ENCODE assay signal across 11 cellular contexts in the genomic region with DNA sequence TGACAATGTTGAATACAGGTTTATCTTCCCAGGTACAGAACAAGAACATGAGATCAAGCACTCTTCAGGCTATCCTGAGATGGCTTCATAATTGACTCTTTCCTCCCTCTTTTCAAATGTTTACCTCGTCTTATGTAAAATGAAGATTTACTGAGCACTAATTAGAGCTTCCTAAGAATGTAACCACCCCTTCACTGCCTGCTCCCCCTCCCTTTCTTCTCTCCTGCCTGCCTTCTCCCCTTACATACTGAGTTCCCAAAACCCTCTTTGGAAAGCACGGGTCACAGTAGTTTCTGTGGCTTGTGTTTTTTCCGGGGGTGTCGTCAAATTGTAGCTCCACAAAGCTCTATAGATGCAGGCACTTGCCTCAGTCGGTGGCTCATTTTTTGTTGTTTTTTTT. TPM values are rescaled to one million over a fixed set of nuclear protein-coding genes. Genes with fewer than 3 reads are reported as not detected.
A peak's percentile ranks its signal among the peaks of the same experiment; 100 is the strongest.
DNase-seq lines count a peak whose midpoint lies in the region; ATAC-seq, FAIRE-seq and TF ChIP-seq lines count a peak whose summit lies in the region.
"Not testable (repeated sequence)": the region's sequence is repeated elsewhere in the genome, so short reads cannot be mapped to it uniquely, and the experiment has no call there.
"Had no signal": no experiment of that assay in that cellular context is flagged by ENCODE, and none has a peak within 500 bp of the region (broad histone marks: within the 10 kb centered on the region; RNA-seq: fewer than 3 reads in every experiment).

No MANE protein-coding gene starts in this region.

- not testable (repeated sequence) for H3K27me3 ChIP-seq in bronchial epithelial cell (ENCODE audit: control insufficient read depth, insufficient read depth, low read length); neural progenitor cell

- not testable (repeated sequence) for H3F3A ChIP-seq in neural progenitor cell (ENCODE audit: low read depth)

- WGBS in A549 (ENCODE audit: missing lambda C conversion rate) = 58% methylated on average over 5 of the region's 5 CpGs

- not testable (repeated sequence) for H3K4me2 ChIP-seq in A549
- peak overlapping the region; percentile 8 for H3K4me2 ChIP-seq in neural progenitor cell

- not testable (repeated sequence) for H3K27me3 Mint-ChIP-seq in WTC11 (ENCODE audit: low read depth)
- H3K27me3 Mint-ChIP-seq in neural progenitor cell (ENCODE audit: insufficient read depth, low read depth) = peaks cover 12% of the 10 kb centered on the region

- H3K4me3 Mint-ChIP-seq in WTC11 = peak overlapping the region; percentile 5
- not testable (repeated sequence) for H3K4me3 Mint-ChIP-seq in neural progenitor cell

- not testable (repeated sequence) for TF ChIP-seq RAD21 in A549 (conservative IDR thresholded peaks at IDR 0.05 in 1 of 2, IDR thresholded peaks at IDR 0.05 in 1 of 2)

- H3K27ac Mint-ChIP-seq in WTC11 = not testable (repeated sequence)
- peak overlapping the region; percentile 93 for H3K27ac Mint-ChIP-seq in neural progenitor cell

- H4K20me1 ChIP-seq in neural progenitor cell (ENCODE audit: low read depth) = not testable (repeated sequence)

- TF ChIP-seq EP300 in A549 (IDR thresholded peaks at IDR 0.05) = not testable (repeated sequence)

- H3K36me3 Mint-ChIP-seq in WTC11 = peaks cover 11% of the 10 kb centered on the region; the same call in 1 of the 2 replicates
- H3K36me3 Mint-ChIP-seq in neural progenitor cell = not testable (repeated sequence)

- H3K4me1 ChIP-seq in A549; HEK293 (ENCODE audit: control insufficient read depth, insufficient read depth, low read length); neural progenitor cell: not testable (repeated sequence)

- H3K9me3 ChIP-seq in A549; HEK293 (ENCODE audit: control insufficient read depth, insufficient read depth, low read depth, low read length); neural progenitor cell (ENCODE audit: low read depth): not testable (repeated sequence)

- H3K79me2 ChIP-seq in neural progenitor cell (ENCODE audit: low read depth) = not testable (repeated sequence)

- POLR2A ChIA-PET in A549 (lab: Yijun Ruan, JAX); HEK293 (lab: Yijun Ruan, JAX); WTC11 (lab: Charles Lee): not testable (repeated sequence)

- not testable (repeated sequence) for TF ChIP-seq CTCF in A549 (IDR thresholded peaks at IDR 0.05); HEK293 (tag by site-specific recombination; IDR thresholded peaks at IDR 0.05); WTC11 (IDR thresholded peaks at IDR 0.05); bronchial epithelial cell (IDR thresholded peaks at IDR 0.05; ENCODE audit: insufficient read depth, low read length, severe bottlenecking); neural progenitor cell (IDR thresholded peaks at IDR 0.05)

- H3K9ac ChIP-seq in neural progenitor cell = not testable (repeated sequence)

- H3K36me3 ChIP-seq in HEK293 (ENCODE audit: control insufficient read depth in 2 of 2, insufficient read depth in 1 of 2, low read length in 2 of 2) = peaks cover 0 to 12% of the 10 kb centered on the region in 2 experiments; a peak in 2 of 3 replicates
- H3K36me3 ChIP-seq in bronchial epithelial cell (ENCODE audit: control insufficient read depth, insufficient read depth, low read length); neural progenitor cell: not testable (repeated sequence)

- not testable (repeated sequence) for TF ChIP-seq POLR2A in A549 (IDR thresholded peaks at IDR 0.05; ENCODE audit: low read length)

- CTCF ChIA-PET in A549 (lab: Yijun Ruan, JAX); HEK293 (lab: Yijun Ruan, JAX): not testable (repeated sequence)
- CTCF ChIA-PET in WTC11 (lab: Charles Lee) = interaction anchor here (0.8 kb wide), 1 partner anchor 68 kb away, joined by 3 read pairs; no protein-coding TSS in a partner anchor

- not testable (repeated sequence) for H3K9me3 Mint-ChIP-seq in WTC11, neural progenitor cell

- peak; percentile 23 for FAIRE-seq in A549 (lab: Jason Lieb, UNC)
- FAIRE-seq in bronchial epithelial cell (lab: Jason Lieb, UNC) = peak; percentile 52

- H3K27ac ChIP-seq in A549; HEK293 (ENCODE audit: extremely low read depth, low read depth, low read length); neural progenitor cell: not testable (repeated sequence)

- H2AFZ ChIP-seq in neural progenitor cell (replicated peaks) = peak overlapping the region; percentile 40

- peaks cover 23% of the 10 kb centered on the region for H3K4me1 Mint-ChIP-seq in WTC11
- H3K4me1 Mint-ChIP-seq in neural progenitor cell = not testable (repeated sequence)

- DNase-seq in A549 (ENCODE audit: low read depth in 1 of 2, low spot score in 1 of 2); WTC11 (ENCODE audit: low spot score); bronchial epithelial cell (ENCODE audit: low read depth); neural progenitor cell (ENCODE audit: low spot score): not testable (repeated sequence)
- peak; percentile 1 for DNase-seq in mesenteric fat pad (ENCODE audit: low spot score)

- not testable (repeated sequence) for ATAC-seq in A549
- peak; percentile 67 for ATAC-seq in WTC11

- not testable (repeated sequence) for H3K4me3 ChIP-seq in A549; HEK293 (ENCODE audit: low read depth, low read length); bronchial epithelial cell (ENCODE audit: low read depth, low read length); neural progenitor cell

TF ChIP-seq in HEK293, 187 proteins besides CTCF, POLR2A, EP300 and RAD21:
- peak; percentile 39; the same call in 1 of the 2 replicates for TF ChIP-seq SP7 (tag by site-specific recombination; IDR thresholded peaks at IDR 0.05)

RNA-seq across cellular contexts. Expression of gene GOLGA6L7, which starts 5.2 kb away (rescaled TPM):
- polyA plus RNA-seq in A549 (2011; rRNA removed) = not detected in 2 replicates
- not detected in 2 replicates for polyA plus RNA-seq in A549 (2012; cell fraction: cytosol; rRNA removed)
- not detected in 2 replicates for polyA plus RNA-seq in A549 (2012; cell fraction: nucleus; rRNA removed)
- not detected in 3 replicates for polyA plus RNA-seq in A549 (2017; fragmentation: RNase III; extraction: RNeasy Plus Mini Kit Qiagen cat#74134 plus additional on column Dnase treatment)
- polyA minus RNA-seq in A549 (2011; rRNA and poly(A)+ RNA removed) = not detected in 2 replicates
- not detected in 3 replicates for total RNA-seq in WTC11 (2021)
- total RNA-seq in bronchial epithelial cell = not detected in 2 replicates
- not detected for total RNA-seq in mesenteric fat pad
- total RNA-seq in neural progenitor cell (ENCODE audit: low replicate concordance) = not detected in 2 replicates
- total RNA-seq: CD4-positive, alpha-beta T cell; CD8-positive, alpha-beta memory T cell; H7; HFFc6 had no signal
- polyA plus RNA-seq: CD14-positive monocyte; CD8-positive, alpha-beta memory T cell had no signal

RNA-seq across cellular contexts. Expression of gene APBA2, which starts 32.1 kb away (rescaled TPM):
- 10.9 and 11.4 TPM in 2 replicates for polyA plus RNA-seq in A549 (2011; rRNA removed)
- 17.6 and 19.7 TPM in 2 replicates for polyA plus RNA-seq in A549 (2012; cell fraction: cytosol; rRNA removed)
- polyA plus RNA-seq in A549 (2012; cell fraction: nucleus; rRNA removed) = 28.2 and 29.7 TPM in 2 replicates
- 12.2 to 14.6 TPM (median 12.6 TPM) in 3 replicates for polyA plus RNA-seq in A549 (2017; fragmentation: RNase III; extraction: RNeasy Plus Mini Kit Qiagen cat#74134 plus additional on column Dnase treatment)
- polyA minus RNA-seq in A549 (2011; rRNA and poly(A)+ RNA removed) = 13.4 and 16.5 TPM in 2 replicates
- 11.2 to 14.6 TPM (median 13.9 TPM) in 3 replicates for total RNA-seq in WTC11 (2021)
- 4.4 and 5.3 TPM in 2 replicates for total RNA-seq in bronchial epithelial cell
- 2.2 TPM for total RNA-seq in mesenteric fat pad
- 35.8 and 70.4 TPM in 2 replicates for total RNA-seq in neural progenitor cell (ENCODE audit: low replicate concordance)
